Comparison of ENCODE assay signal across 13 cellular contexts in the genomic region with DNA sequence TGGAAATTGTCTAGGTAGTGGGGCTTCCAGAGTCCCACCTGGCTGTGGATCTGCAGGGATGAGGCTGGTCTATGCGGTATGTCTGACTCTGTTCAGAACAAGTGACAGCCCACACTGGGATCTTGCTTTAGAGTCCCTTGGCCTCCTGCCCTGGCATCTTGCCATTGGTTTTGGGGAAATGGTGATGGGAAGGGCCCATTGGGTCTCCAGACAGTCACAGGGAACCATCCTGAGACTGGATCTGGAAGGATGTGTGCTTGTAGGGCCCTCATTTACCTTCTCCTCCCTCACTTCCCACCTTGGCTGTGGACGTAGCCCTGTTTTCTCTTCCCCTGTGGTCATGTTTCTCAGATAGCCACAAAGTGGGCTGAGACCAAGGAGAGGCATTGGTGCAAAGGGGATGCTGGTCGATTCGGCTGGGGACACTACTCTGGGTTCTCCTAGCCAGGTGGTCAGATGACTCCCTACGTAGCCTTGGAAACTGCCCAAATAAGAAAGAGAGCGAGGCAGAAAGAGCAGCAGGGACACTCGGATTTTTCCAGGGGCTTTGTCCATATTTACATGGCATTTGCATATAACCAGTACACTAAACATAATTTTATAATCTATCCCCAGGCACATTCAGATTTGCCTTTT. TPM values are rescaled to one million over a fixed set of nuclear protein-coding genes. Genes with fewer than 3 reads are reported as not detected.
DNase-seq lines count a peak whose midpoint lies in the region; ATAC-seq and TF ChIP-seq lines count a peak whose summit lies in the region.
"Had no signal": no experiment of that assay in that cellular context is flagged by ENCODE, and none has a peak within 500 bp of the region (broad histone marks: within the 10 kb centered on the region; RNA-seq: fewer than 3 reads in every experiment).

No MANE protein-coding gene starts in this region.

- H3K9me3 Mint-ChIP-seq in activated T-helper 2 cell treated with anti-CD3 and anti-CD28 coated beads, Interferon-gamma antibody, Interleukin-2, Interleukin-4, amounts not matched to agents 10 μg/mL and 5 μg/mL and 100 μg/mL, durations not matched to agents 14 hours and 24 hours and 36 hours = no peaks in the 10 kb centered on the region
- H3K9me3 Mint-ChIP-seq: dendritic cell treated with granulocyte-macrophage colony-stimulating factor and Interleukin-4, amounts not matched to agents 40 ng/mL and 50 ng/mL, for 4 days had no signal

- no peaks in the 10 kb centered on the region for H3K9me3 ChIP-seq in spleen

- no peaks in the 10 kb centered on the region for H3K27me3 ChIP-seq in spleen (replicated peaks in 1 of 7)

- no peak for TF ChIP-seq CTCF in LNCaP clone FGC (IDR thresholded peaks at IDR 0.05; ENCODE audit: control insufficient read depth, extremely low read depth, insufficient read depth)
- TF ChIP-seq CTCF in spleen (IDR thresholded peaks at IDR 0.05 in 8 of 11, conservative IDR thresholded peaks at IDR 0.05 in 3 of 11) = no peak

- no peaks in the 10 kb centered on the region for H3K4me1 Mint-ChIP-seq in activated T-helper 2 cell treated with anti-CD3 and anti-CD28 coated beads, Interferon-gamma antibody, Interleukin-2, Interleukin-4, amounts not matched to agents 10 μg/mL and 5 μg/mL and 100 μg/mL, durations not matched to agents 14 hours and 24 hours and 36 hours (ENCODE audit: low read depth)

- H3K4me3 Mint-ChIP-seq in activated T-helper 2 cell treated with anti-CD3 and anti-CD28 coated beads, Interferon-gamma antibody, Interleukin-2, Interleukin-4, amounts not matched to agents 10 μg/mL and 5 μg/mL and 100 μg/mL, durations not matched to agents 14 hours and 24 hours and 36 hours (ENCODE audit: low read depth) = no peak overlapping the region
- H3K4me3 Mint-ChIP-seq: dendritic cell treated with granulocyte-macrophage colony-stimulating factor and Interleukin-4, amounts not matched to agents 40 ng/mL and 50 ng/mL, for 4 days had no signal

- peaks cover 0 to 75% (median 13%) of the 10 kb centered on the region in 6 donors for H3K4me1 ChIP-seq in spleen

- H3K27ac Mint-ChIP-seq in activated T-helper 2 cell treated with anti-CD3 and anti-CD28 coated beads, Interferon-gamma antibody, Interleukin-2, Interleukin-4, amounts not matched to agents 10 μg/mL and 5 μg/mL and 100 μg/mL, durations not matched to agents 14 hours and 24 hours and 36 hours = no peak overlapping the region
- H3K27ac Mint-ChIP-seq: dendritic cell treated with granulocyte-macrophage colony-stimulating factor and Interleukin-4, amounts not matched to agents 40 ng/mL and 50 ng/mL, for 4 days had no signal

- H3K27ac ChIP-seq in caudate nucleus (ENCODE audit: low read depth, low read length) = peak overlapping the region; percentile 84
- peak overlapping the region in 6 of 8 donors; percentile 11 to 85 (median 80) for H3K27ac ChIP-seq in spleen

- H3K36me3 ChIP-seq in spleen = no peaks in the 10 kb centered on the region

- ATAC-seq in HG03457 (IDR thresholded peaks at IDR 0.05; ENCODE audit: unreplicated experiment) = no peak

- intact Hi-C loops in spleen (cut with DNase I; ENCODE audit: low total_unique reads) = no loop called here
- intact Hi-C loops in activated T-helper 2 cell treated with anti-CD3 and anti-CD28 coated beads, Interferon-gamma antibody, Interleukin-2, Interleukin-4, amounts not matched to agents 10 μg/mL and 5 μg/mL and 100 μg/mL, durations not matched to agents 14 hours and 24 hours and 36 hours (cut with micrococcal nuclease) = no loop called here

- 73 to 88% (median 83%) methylated on average over 7 of the region's 7 CpGs for WGBS in spleen, 5 donors

- no peak for DNase-seq in LNCaP clone FGC (ENCODE audit: low read depth)
- no peak for DNase-seq in caudate nucleus (lab: John Stamatoyannopoulos, UW)
- DNase-seq in medulla oblongata (ENCODE audit: extremely low spot score) = peak; percentile 69
- DNase-seq in spleen = no peak
- DNase-seq in NCI-H128 (lab: John Stamatoyannopoulos, UW; ENCODE audit: unreplicated experiment) = no peak
- no peak for DNase-seq in SHP77 (lab: John Stamatoyannopoulos, UW)
- DNase-seq in activated T-helper 2 cell treated with anti-CD3 and anti-CD28 coated beads, Interferon-gamma antibody, Interleukin-2, Interleukin-4, amounts not matched to agents 10 μg/mL and 5 μg/mL and 100 μg/mL, durations not matched to agents 14 hours and 24 hours and 36 hours (ENCODE audit: low spot score) = no peak
- DNase-seq: activated CD4-positive, alpha-beta T cell treated with anti-CD3 and anti-CD28 coated beads for 4 hours; activated naive CD4-positive, alpha-beta T cell treated with Interleukin-2 at 50 U/mL for 16 hours; NCI-H2081; stimulated activated naive CD4-positive, alpha-beta T cell had no signal

- H3K36me3 Mint-ChIP-seq in activated T-helper 2 cell treated with anti-CD3 and anti-CD28 coated beads, Interferon-gamma antibody, Interleukin-2, Interleukin-4, amounts not matched to agents 10 μg/mL and 5 μg/mL and 100 μg/mL, durations not matched to agents 14 hours and 24 hours and 36 hours (ENCODE audit: low read depth) = no peaks in the 10 kb centered on the region

- H3K4me3 ChIP-seq in LNCaP clone FGC (ENCODE audit: low read depth, low read length) (peak overlapping the region; percentile 42), spleen (no peak overlapping the region)

- no peaks in the 10 kb centered on the region for H3K27me3 Mint-ChIP-seq in activated T-helper 2 cell treated with anti-CD3 and anti-CD28 coated beads, Interferon-gamma antibody, Interleukin-2, Interleukin-4, amounts not matched to agents 10 μg/mL and 5 μg/mL and 100 μg/mL, durations not matched to agents 14 hours and 24 hours and 36 hours (ENCODE audit: low read depth)

- TF ChIP-seq POLR2A in spleen (IDR thresholded peaks at IDR 0.05) = no peak

RNA-seq across cellular contexts. Expression of a gene that starts 15.1 kb away (rescaled TPM):
- total RNA-seq in spleen = 10 to 100 TPM; 12.8 to 28.7 (median 19.2) TPM
- 1 to 10 TPM; 2.0 to 9.6 (median 2.2) TPM for polyA plus RNA-seq in spleen
- total RNA-seq in activated T-helper 2 cell treated with anti-CD3 and anti-CD28 coated beads, Interferon-gamma antibody, Interleukin-2, Interleukin-4, amounts not matched to agents 10 μg/mL and 5 μg/mL and 100 μg/mL, durations not matched to agents 14 hours and 24 hours and 36 hours = 0.62 and 0.71 TPM in 2 replicates
